ENCODE assay signal across 31 cellular contexts in the genomic region with DNA sequence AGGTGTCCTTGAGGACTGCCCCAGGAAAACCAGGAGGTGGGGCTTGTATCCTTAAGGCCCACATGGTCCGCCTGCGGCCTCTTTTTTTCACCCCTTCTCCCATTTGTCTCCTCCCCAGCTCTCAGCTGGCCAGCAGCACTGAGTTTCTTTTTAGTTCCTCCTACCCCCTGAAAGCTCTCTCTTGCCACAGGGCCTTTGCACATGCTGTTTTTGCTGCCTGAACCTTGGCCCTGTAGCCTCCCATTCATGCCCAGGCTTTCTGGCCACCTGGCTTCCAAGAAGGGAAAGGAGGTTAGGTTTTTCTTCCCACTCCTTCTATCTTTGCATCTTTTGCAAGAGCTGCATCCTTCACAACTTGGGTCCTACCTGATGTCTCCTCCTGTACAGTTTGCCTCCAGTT.
"Had no signal": no experiment of that assay in that cellular context is flagged by ENCODE, and none has a peak within 500 bp of the region (broad histone marks: within the 10 kb centered on the region; RNA-seq: fewer than 3 reads in every experiment).

No MANE protein-coding gene starts in this region.

- H3K4me3 Mint-ChIP-seq: activated CD4-positive, alpha-beta T cell treated with anti-CD3 and anti-CD28 coated beads for 36 hours; activated CD4-positive, alpha-beta T cell treated with anti-CD3 and anti-CD28 coated beads, Interleukin-2, amount 10 ng/mL, durations not matched to agents 24 days and 14 days; activated CD8-positive, alpha-beta T cell treated with anti-CD3 and anti-CD28 coated beads for 36 hours; activated naive CD8-positive, alpha-beta T cell treated with anti-CD3 and anti-CD28 coated beads, Interleukin-2, amount 10 ng/mL, durations not matched to agents 7 days and 5 days; activated T-cell treated with anti-CD3 and anti-CD28 coated beads, Interleukin-2, amount 50 U/mL, for 4 hours; activated T-helper 17 cell treated with anti-CD3 and anti-CD28 coated beads, Interleukin-2, amount 50 U/mL, for 72 hours; effector memory CD8-positive, alpha-beta T cell; T-helper 17 cell; T-helper 2 cell treated with Interferon-gamma antibody and Interleukin-4, amounts not matched to agents 5 μg/mL and 100 μg/mL, for 36 hours had no signal

- H3K36me3 ChIP-seq: brain microvascular endothelial cell, esophagus muscularis mucosa, gastrocnemius medialis, heart left ventricle, WERI-Rb-1 had no signal

- H3K27ac Mint-ChIP-seq: activated CD4-positive, alpha-beta T cell treated with anti-CD3 and anti-CD28 coated beads for 36 hours; activated CD4-positive, alpha-beta T cell treated with anti-CD3 and anti-CD28 coated beads, Interleukin-2, amount 10 ng/mL, durations not matched to agents 24 days and 14 days; activated CD8-positive, alpha-beta T cell treated with anti-CD3 and anti-CD28 coated beads for 36 hours; activated naive CD4-positive, alpha-beta T cell treated with anti-CD3 and anti-CD28 coated beads, Interleukin-2, amount 50 U/mL, for 72 hours; activated naive CD8-positive, alpha-beta T cell treated with anti-CD3 and anti-CD28 coated beads, Interleukin-2, amount 10 ng/mL, durations not matched to agents 7 days and 5 days; activated T-helper 17 cell treated with anti-CD3 and anti-CD28 coated beads, Interleukin-2, amount 50 U/mL, for 72 hours; effector memory CD8-positive, alpha-beta T cell; T-helper 17 cell; T-helper 2 cell treated with Interferon-gamma antibody and Interleukin-4, amounts not matched to agents 5 μg/mL and 100 μg/mL, for 36 hours had no signal

- H3K27me3 ChIP-seq: brain microvascular endothelial cell, foreskin keratinocyte, gastrocnemius medialis had no signal

- ATAC-seq: activated CD4-positive, alpha-beta T cell treated with anti-CD3 and anti-CD28 coated beads for 36 hours; activated CD8-positive, alpha-beta T cell treated with anti-CD3 and anti-CD28 coated beads for 36 hours; activated naive CD4-positive, alpha-beta T cell treated with anti-CD3 and anti-CD28 coated beads, Interleukin-2, amount 50 U/mL, for 72 hours; activated T-cell treated with anti-CD3 and anti-CD28 coated beads, Interleukin-2, amount 50 U/mL, for 4 hours; activated T-helper 17 cell treated with anti-CD3 and anti-CD28 coated beads, Interleukin-2, amount 50 U/mL, for 72 hours; effector memory CD8-positive, alpha-beta T cell; foreskin keratinocyte; gastrocnemius medialis; heart left ventricle; T-helper 17 cell had no signal

- H3K4me1 Mint-ChIP-seq: activated CD4-positive, alpha-beta T cell treated with anti-CD3 and anti-CD28 coated beads for 36 hours; activated CD4-positive, alpha-beta T cell treated with anti-CD3 and anti-CD28 coated beads, Interleukin-2, amount 10 ng/mL, durations not matched to agents 24 days and 14 days had no signal

- H3K36me3 Mint-ChIP-seq: activated naive CD8-positive, alpha-beta T cell treated with anti-CD3 and anti-CD28 coated beads, Interleukin-2, amount 10 ng/mL, durations not matched to agents 7 days and 5 days had no signal

- H3K9me3 ChIP-seq: gastrocnemius medialis had no signal

- H3K4me1 ChIP-seq: esophagus muscularis mucosa, foreskin keratinocyte, gastrocnemius medialis, heart left ventricle had no signal

- DNase-seq: activated CD4-positive, alpha-beta T cell treated with anti-CD3 and anti-CD28 coated beads for 36 hours; activated CD4-positive, alpha-beta T cell treated with anti-CD3 and anti-CD28 coated beads, Interleukin-2, amount 10 ng/mL, durations not matched to agents 24 days and 14 days; activated CD4-positive, alpha-beta T cell treated with anti-CD3 and anti-CD28 coated beads, Interleukin-2, amount 50 U/mL, for 48 hours; activated CD4-positive, CD25-positive, alpha-beta regulatory T cell; activated CD4-positive, CD25-positive, alpha-beta regulatory T cell treated with anti-CD3 and anti-CD28 coated beads, Interleukin-2, amount 50 U/mL, for 72 hours; activated CD8-positive, alpha-beta memory T cell treated with anti-CD3 and anti-CD28 coated beads for 24 hours; activated CD8-positive, alpha-beta T cell treated with anti-CD3 and anti-CD28 coated beads for 36 hours; activated effector memory CD4-positive, alpha-beta T cell treated with Interleukin-2 at 50 U/mL for 16 hours; activated gamma-delta T cell treated with Interleukin-2 at 50 U/mL for 16 hours; activated naive CD4-positive, alpha-beta T cell treated with Interleukin-2 at 50 U/mL for 16 hours; activated naive CD8-positive, alpha-beta T cell treated with anti-CD3 and anti-CD28 coated beads, Interleukin-2, amount 10 ng/mL, durations not matched to agents 7 days and 5 days; activated T-cell treated with anti-CD3 and anti-CD28 coated beads, Interleukin-2, amount 50 U/mL, for 4 hours; amniotic stem cell; brain microvascular endothelial cell; cortex of kidney; dermis blood vessel endothelial cell; effector CD4-positive, alpha-beta T cell; effector memory CD8-positive, alpha-beta T cell; erythroblast; foreskin keratinocyte; gastrocnemius medialis; glutamatergic neuron; heart left ventricle; T-helper 1 cell; T-helper 17 cell; T1000; WERI-Rb-1 had no signal

- H3K27ac ChIP-seq: brain microvascular endothelial cell, esophagus muscularis mucosa, foreskin keratinocyte, gastrocnemius medialis, heart left ventricle, WERI-Rb-1 had no signal

- H3K4me3 ChIP-seq: esophagus muscularis mucosa, gastrocnemius medialis, heart left ventricle had no signal
